In the genomic region with DNA sequence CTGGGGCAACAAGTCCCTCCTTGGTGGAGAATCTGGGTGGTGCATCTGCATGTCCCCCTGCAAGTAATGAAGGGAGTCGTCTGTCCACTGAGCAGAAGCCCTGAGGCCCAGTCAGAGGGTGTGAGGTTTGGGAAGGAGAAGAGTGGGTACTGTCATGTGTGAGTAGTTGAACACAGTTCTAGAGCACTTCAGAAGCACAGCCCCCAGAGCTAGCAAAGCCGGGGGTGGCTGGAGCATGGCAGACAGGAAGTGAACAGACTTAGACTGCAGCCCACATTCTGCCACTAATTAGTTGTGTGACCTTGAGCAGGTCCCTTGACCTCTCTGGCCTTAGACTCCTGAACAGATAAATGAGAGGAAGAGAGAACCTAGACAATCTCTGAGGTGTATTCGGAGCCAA, we compare ENCODE assay signal across 17 cellular contexts.
"Had no signal": no experiment of that assay in that cellular context is flagged by ENCODE, and none has a peak within 500 bp of the region (broad histone marks: within the 10 kb centered on the region; RNA-seq: fewer than 3 reads in every experiment).

No MANE protein-coding gene starts in this region.

- ATAC-seq: activated T-helper 17 cell treated with anti-CD3 and anti-CD28 coated beads, Interleukin-2, amount 50 U/mL, for 72 hours; body of pancreas; right cardiac atrium had no signal

- H3K36me3 ChIP-seq: neutrophil had no signal

- H3K9me3 ChIP-seq: body of pancreas, neutrophil had no signal

- H3K4me3 ChIP-seq: body of pancreas, lung, smooth muscle cell had no signal

- H3K4me1 ChIP-seq: body of pancreas had no signal

- H3K27me3 ChIP-seq: body of pancreas had no signal

- H3K4me2 ChIP-seq: smooth muscle cell had no signal

- DNase-seq: activated CD4-positive, alpha-beta T cell treated with anti-CD3 and anti-CD28 coated beads, Interleukin-2, amount 50 U/mL, for 4 hours; activated naive CD4-positive, alpha-beta T cell treated with anti-CD3 and anti-CD28 coated beads for 36 hours; amniotic stem cell; body of pancreas; central memory CD4-positive, alpha-beta T cell; effector memory CD4-positive, alpha-beta T cell; hippocampal formation; midbrain; naive B cell; right cardiac atrium; stimulated activated naive CD4-positive, alpha-beta T cell; T-helper 2 cell had no signal

- H3K27ac ChIP-seq: body of pancreas, epithelial cell of prostate, neutrophil had no signal
